In the genomic region with DNA sequence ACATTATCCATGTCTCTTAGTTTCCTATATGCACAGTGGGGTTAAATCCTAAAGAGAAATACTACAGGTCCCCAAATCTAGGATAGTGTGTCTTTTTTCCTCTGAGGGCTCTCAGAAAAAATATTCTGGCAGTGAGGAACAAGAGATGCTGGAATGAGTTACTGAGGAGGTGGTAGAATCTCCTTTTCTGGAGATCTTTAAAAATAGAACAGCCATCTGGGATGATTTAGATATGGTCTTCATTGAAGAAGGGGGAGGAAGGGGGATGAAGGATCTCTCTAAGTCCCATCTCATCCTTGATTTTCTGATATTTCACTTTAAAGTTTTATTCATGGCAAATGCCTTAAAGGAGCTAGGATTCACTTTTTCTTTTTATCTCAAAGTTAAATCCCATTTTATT, we compare ENCODE assay signal across 14 cellular contexts.
DNase-seq lines count a peak whose midpoint lies in the region; ATAC-seq and TF ChIP-seq lines count a peak whose summit lies in the region.
"Had no signal": no experiment of that assay in that cellular context is flagged by ENCODE, and none has a peak within 500 bp of the region (broad histone marks: within the 10 kb centered on the region; RNA-seq: fewer than 3 reads in every experiment).

No MANE protein-coding gene starts in this region.

- H3K27me3 Mint-ChIP-seq in neural progenitor cell (ENCODE audit: insufficient read depth, low read depth): peaks cover 5% of the 10 kb centered on the region
- H3K27me3 Mint-ChIP-seq: B cell had no signal

- H3K9ac ChIP-seq in neural progenitor cell: no peak overlapping the region

- H3K9me3 ChIP-seq in spleen (no peaks in the 10 kb centered on the region), neural progenitor cell (ENCODE audit: low read depth) (no peaks in the 10 kb centered on the region)

- H3K79me2 ChIP-seq in neural progenitor cell (ENCODE audit: low read depth): no peaks in the 10 kb centered on the region

- TF ChIP-seq CTCF in astrocyte of the cerebellum (IDR thresholded peaks at IDR 0.05; ENCODE audit: low read depth, low read length, missing control alignments) (no peak), spleen (IDR thresholded peaks at IDR 0.05 in 8 of 11, conservative IDR thresholded peaks at IDR 0.05 in 3 of 11) (no peak), GM10248 (IDR thresholded peaks at IDR 0.05; ENCODE audit: control extremely low read depth, extremely low read depth, low read depth, missing control alignments) (no peak), neural progenitor cell (IDR thresholded peaks at IDR 0.05) (no peak)

- peaks cover 31% of the 10 kb centered on the region for H4K20me1 ChIP-seq in neural progenitor cell (ENCODE audit: low read depth)

- no peaks in the 10 kb centered on the region for H3F3A ChIP-seq in neural progenitor cell (ENCODE audit: low read depth)

- peaks cover 57% of the 10 kb centered on the region for H3K4me1 Mint-ChIP-seq in neural progenitor cell
- H3K4me1 Mint-ChIP-seq: B cell had no signal

- H3K36me3 ChIP-seq in spleen (no peaks in the 10 kb centered on the region), neural progenitor cell (no peaks in the 10 kb centered on the region)

- H3K27me3 ChIP-seq in spleen (replicated peaks in 1 of 7): no peaks in the 10 kb centered on the region
- H3K27me3 ChIP-seq in neural progenitor cell: no peaks in the 10 kb centered on the region

- in situ Hi-C loops in astrocyte of the cerebellum (cut with HindIII; ENCODE audit: low sequenced_read_pairs): no loop called here

- H3K27ac Mint-ChIP-seq in neural progenitor cell: no peak overlapping the region
- H3K27ac Mint-ChIP-seq: B cell had no signal

- H3K4me1 ChIP-seq in spleen: peaks cover 12 to 65% (median 39%) of the 10 kb centered on the region in 6 donors
- peaks cover 39% of the 10 kb centered on the region for H3K4me1 ChIP-seq in neural progenitor cell

- POLR2A ChIA-PET in GM10248 (lab: Yijun Ruan, JAX): no interaction called here

- CTCF ChIA-PET in GM10248 (lab: Yijun Ruan, JAX): interaction anchor here (1.4 kb wide), 1 partner anchor 142 kb away, joined by 3 read pairs; no protein-coding TSS in a partner anchor

- no peak overlapping the region for H3K4me3 ChIP-seq in astrocyte of the cerebellum (ENCODE audit: low read depth, low read length)
- H3K4me3 ChIP-seq in spleen: no peak overlapping the region
- no peak overlapping the region for H3K4me3 ChIP-seq in neural progenitor cell

- no peak overlapping the region for H2AFZ ChIP-seq in neural progenitor cell (replicated peaks)

- no peak overlapping the region for H3K4me2 ChIP-seq in neural progenitor cell

- H3K27ac ChIP-seq in spleen (peak overlapping the region in 7 of 8 donors; percentile 61 to 75 (median 72)), neural progenitor cell (no peak overlapping the region)

- ATAC-seq in GM18505 (IDR thresholded peaks at IDR 0.05; ENCODE audit: unreplicated experiment): no peak

- TF ChIP-seq POLR2A in spleen (IDR thresholded peaks at IDR 0.05): no peak
- TF ChIP-seq POLR2A in GM18505 (IDR thresholded peaks at IDR 0.05; ENCODE audit: borderline replicate concordance, extremely low read depth, insufficient read depth, insufficient read length): no peak

- DNase-seq in EL: peak; percentile 7
- peak; percentile 31 for DNase-seq in astrocyte of the cerebellum (ENCODE audit: low read depth)
- DNase-seq in iris pigment epithelial cell (ENCODE audit: low read depth): peak; percentile 9
- DNase-seq in spleen: no peak
- DNase-seq in D341Med (ENCODE audit: low spot score): no peak
- no peak for DNase-seq in GM10248 (ENCODE audit: extremely low spot score)
- no peak for DNase-seq in neural progenitor cell (ENCODE audit: low spot score)
- DNase-seq: activated CD4-positive, alpha-beta T cell treated with anti-CD3 and anti-CD28 coated beads, Interleukin-2, amount 50 U/mL, for 48 hours; activated effector memory CD4-positive, alpha-beta T cell treated with anti-CD3 and anti-CD28 coated beads, Interleukin-2, amount 50 U/mL, for 16 hours; cerebellar nuclear complex; DMS79 treated with DMSO at 0.1 percent for 48 hours; H9 had no signal

- no peak overlapping the region for H3K4me3 Mint-ChIP-seq in neural progenitor cell
- H3K4me3 Mint-ChIP-seq: B cell, H9 had no signal

- intact Hi-C loops in spleen (cut with DNase I; ENCODE audit: low total_unique reads): no loop called here

- H3K36me3 Mint-ChIP-seq in neural progenitor cell: no peaks in the 10 kb centered on the region

- H3K9me3 Mint-ChIP-seq in neural progenitor cell: no peaks in the 10 kb centered on the region
- H3K9me3 Mint-ChIP-seq: H9 had no signal

Comparison
In these comparisons a context has a peak if more than half of its experiments do, and no peak if none do; other contexts are left out.
1. DNase-seq: peak in EL (single experiment), astrocyte of the cerebellum (single experiment) and iris pigment epithelial cell (single experiment); none in spleen (single experiment), D341Med (single experiment), GM10248 (single experiment) and neural progenitor cell (single experiment).